In genomic region chr9:92650839-92651621, GRCh38 we compare ENCODE assay signal across 14 cellular contexts. TPM values are rescaled to one million over a fixed set of nuclear protein-coding genes. Genes with fewer than 3 reads are reported as not detected.
DNase-seq lines count a peak whose midpoint lies in the region; ATAC-seq and TF ChIP-seq lines count a peak whose summit lies in the region.
"Had no signal": no experiment of that assay in that cellular context is flagged by ENCODE, and none has a peak within 500 bp of the region (broad histone marks: within the 10 kb centered on the region; RNA-seq: fewer than 3 reads in every experiment).

No MANE protein-coding gene starts in this region.

- H3K27me3 ChIP-seq in GM23248 (replicated peaks; ENCODE audit: insufficient read depth) = no peaks in the 10 kb centered on the region
- no peaks in the 10 kb centered on the region for H3K27me3 ChIP-seq in brain microvascular endothelial cell (replicated peaks)
- no peaks in the 10 kb centered on the region for H3K27me3 ChIP-seq in right atrium auricular region
- H3K27me3 ChIP-seq: dorsolateral prefrontal cortex had no signal

- H2AFZ ChIP-seq in GM23248 = 0 out of 2 replicates have a peak overlapping the region, but pooled peaks have one; percentile 53

- WGBS in GM23248 (ENCODE audit: low coverage in 1 of 2, low lambda C conversion rate in 2 of 2, missing lambda C conversion rate in 2 of 2), 2 experiments = 25 to 29% methylated on average over 10 of the region's 10 CpGs

- in situ Hi-C loops in GM23248 (cut with MboI) = no loop called here
- in situ Hi-C loops in brain microvascular endothelial cell (cut with HindIII; ENCODE audit: low pct_ligation_motif_present, low sequenced_read_pairs) = no loop called here

- peaks cover 86% of the 10 kb centered on the region for H3K79me2 ChIP-seq in GM23248 (ENCODE audit: insufficient read depth)

- no peaks in the 10 kb centered on the region for H4K20me1 ChIP-seq in GM23248 (ENCODE audit: insufficient read depth)

- TF ChIP-seq CTCF in brain microvascular endothelial cell (IDR thresholded peaks at IDR 0.05; ENCODE audit: low read depth, low read length, missing control alignments) = no peak
- TF ChIP-seq CTCF in right atrium auricular region (IDR thresholded peaks at IDR 0.05) = no peak

- H3K4me3 ChIP-seq in GM23248 (peak overlapping the region; percentile 18; the same call in 1 of the 2 replicates), brain microvascular endothelial cell (ENCODE audit: low read depth, low read length) (no peak overlapping the region), right atrium auricular region (no peak overlapping the region)
- H3K4me3 ChIP-seq: dorsolateral prefrontal cortex had no signal

- no peaks in the 10 kb centered on the region for H3K9me2 ChIP-seq in GM23248 (ENCODE audit: insufficient read depth)

- H3F3A ChIP-seq in GM23248 (ENCODE audit: insufficient read depth) = peaks cover 25% of the 10 kb centered on the region

- H3K4me2 ChIP-seq in GM23248 (ENCODE audit: unreplicated experiment) = peak overlapping the region; percentile 54

- peaks cover 19% of the 10 kb centered on the region for H3K36me3 ChIP-seq in GM23248 (ENCODE audit: low read depth)
- peaks cover 63% of the 10 kb centered on the region for H3K36me3 ChIP-seq in brain microvascular endothelial cell (replicated peaks)
- H3K36me3 ChIP-seq in right atrium auricular region = peaks cover 45% of the 10 kb centered on the region

- intact Hi-C loops in sciatic nerve (cut with DNase I) = no loop called here

- H3K9me3 ChIP-seq in GM23248 (ENCODE audit: low read depth) = no peaks in the 10 kb centered on the region
- no peaks in the 10 kb centered on the region for H3K9me3 ChIP-seq in right atrium auricular region

- H3K27ac ChIP-seq in GM23248 = peak overlapping the region; percentile 83
- peak overlapping the region; percentile 26 for H3K27ac ChIP-seq in brain microvascular endothelial cell
- peak overlapping the region; percentile 37 to 41 for H3K27ac ChIP-seq in right atrium auricular region

- ATAC-seq in sciatic nerve = peak; percentile 41

- DNase-seq in GM23248 (peak; percentile 86), brain microvascular endothelial cell (peak; percentile 59), right atrium auricular region (ENCODE audit: low spot score) (no peak), sciatic nerve (ENCODE audit: low spot score) (peak; percentile 55), NCI-H2107 (lab: John Stamatoyannopoulos, UW) (no peak), NCI-H2171 (lab: John Stamatoyannopoulos, UW) (no peak), EL (no peak)
- DNase-seq in stimulated activated CD8-positive, alpha-beta memory T cell treated with anti-CD3 and anti-CD28 coated beads, Interleukin-4, amount 100 ng/mL, for 48 hours = no peak
- DNase-seq: activated B cell treated with CpG ODN at 0.5 μM for 24 hours, activated gamma-delta T cell treated with Interleukin-2 at 50 U/mL for 16 hours, HFFc6, NCI-H524, nephron progenitor cell had no signal

- H3K9ac ChIP-seq in GM23248 = peak overlapping the region; percentile 65

- H3K4me1 ChIP-seq in GM23248 (ENCODE audit: insufficient read depth) (peaks cover 39% of the 10 kb centered on the region), right atrium auricular region (peaks cover 0 to 34% of the 10 kb centered on the region in 2 donors)

RNA-seq across cellular contexts. Expression of gene IPPK, which starts 18.9 kb away (rescaled TPM):
- 17.8 and 18.3 TPM in 2 replicates for total RNA-seq in GM23248 (2014; rRNA removed; shearing (Covaris generic))
- 10.4 and 10.7 TPM in 2 replicates for polyA plus RNA-seq in GM23248 (2016; fragmentation: Nextera tagmentation; extraction: Ambion mirVana)
- total RNA-seq in right atrium auricular region (10 to 100 TPM in 1 of 2 donors, 1 to 10 TPM in 1; 8.9 to 13.1 TPM), sciatic nerve (10.7 TPM)

Comparison
In these comparisons a context has a peak if more than half of its experiments do, and no peak if none do; other contexts are left out.
1. DNase-seq: peak in GM23248 (single experiment), brain microvascular endothelial cell (single experiment) and sciatic nerve (single experiment); none in right atrium auricular region (single experiment), NCI-H2107 (single experiment), stimulated activated CD8-positive, alpha-beta memory T cell treated with anti-CD3 and anti-CD28 coated beads, Interleukin-4, amount 100 ng/mL, for 48 hours (single experiment), NCI-H2171 (single experiment) and EL (single experiment).
2. H3K27ac ChIP-seq: peak in every context shown above with its lines; median percentile 83 in GM23248; 39 in right atrium auricular region; 26 in brain microvascular endothelial cell.